11 cellular contexts compared by ENCODE assay signal in genomic region chr6:131646249-131646670, GRCh38.
"Had no signal": no experiment of that assay in that cellular context is flagged by ENCODE, and none has a peak within 500 bp of the region (broad histone marks: within the 10 kb centered on the region; RNA-seq: fewer than 3 reads in every experiment).

No MANE protein-coding gene starts in this region.

- ATAC-seq: foreskin keratinocyte; left ventricle myocardium superior; naive thymus-derived CD4-positive, alpha-beta T cell; right cardiac atrium; upper lobe of right lung had no signal

- DNase-seq: effector memory CD4-positive, alpha-beta T cell; foreskin keratinocyte; left colon; left ventricle myocardium superior; mesendoderm; naive thymus-derived CD4-positive, alpha-beta T cell; nephron progenitor cell; right cardiac atrium; stimulated activated CD4-positive, alpha-beta T cell treated with anti-CD3 and anti-CD28 coated beads, Interleukin-2, amount 100 ng/mL, for 48 hours; testis; upper lobe of right lung had no signal
